ENCODE assay signal across 8 cellular contexts in the genomic region with DNA sequence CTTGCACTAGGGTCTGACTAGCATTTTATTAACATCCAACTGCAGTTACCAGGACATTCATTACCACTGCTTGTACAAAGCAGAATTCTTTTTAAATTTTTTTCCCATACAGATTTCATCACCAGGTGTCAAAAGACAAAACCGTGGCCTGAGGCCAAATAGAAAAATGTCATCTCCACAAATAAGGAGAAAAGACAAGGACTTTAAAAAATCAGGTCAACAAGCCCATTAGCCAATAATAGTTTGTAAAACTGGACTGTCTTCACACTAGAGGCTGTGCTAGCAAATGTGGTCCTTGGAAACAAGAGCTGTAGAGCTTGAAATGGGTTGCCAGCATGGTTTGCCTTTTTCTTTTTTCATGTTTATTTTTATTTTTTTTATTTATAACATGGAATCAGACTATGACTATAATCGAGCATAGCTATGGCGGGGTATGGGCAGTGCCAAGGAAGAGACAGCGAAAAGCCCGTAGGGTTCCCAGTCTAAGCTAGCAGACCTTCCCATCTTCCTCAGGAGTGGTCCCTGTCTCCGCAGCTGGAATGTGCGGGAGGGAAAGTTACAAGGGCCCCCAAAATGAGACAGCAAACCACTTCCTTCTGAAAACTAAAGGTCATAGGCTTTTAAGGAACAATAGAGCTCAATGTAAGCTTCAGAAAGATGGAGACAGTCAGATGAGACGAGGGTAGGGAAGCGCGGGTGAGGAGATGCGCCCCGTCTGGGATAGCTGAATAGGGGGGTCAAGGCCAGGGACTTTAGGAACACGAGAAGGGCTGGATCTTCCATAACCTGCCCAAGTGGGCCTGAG. TPM values are rescaled to one million over a fixed set of nuclear protein-coding genes. Genes with fewer than 3 reads are reported as not detected.
DNase-seq lines count a peak whose midpoint lies in the region; ATAC-seq and TF ChIP-seq lines count a peak whose summit lies in the region.

No MANE protein-coding gene starts in this region.

- H3K27me3 ChIP-seq in HUES64 (ENCODE audit: insufficient read depth, low read length): no peaks in the 10 kb centered on the region
- no peaks in the 10 kb centered on the region for H3K27me3 ChIP-seq in rectal smooth muscle tissue (ENCODE audit: control insufficient read depth, insufficient read depth, low read length)

- no peak for TF ChIP-seq CTCF in glutamatergic neuron (IDR thresholded peaks at IDR 0.05; ENCODE audit: partially characterized antibody, unreplicated experiment)

- peaks cover 13% of the 10 kb centered on the region for H3K27me3 Mint-ChIP-seq in glutamatergic neuron (ENCODE audit: unreplicated experiment)

- peak overlapping the region; percentile 97 for H3K9ac ChIP-seq in HUES64 (ENCODE audit: low read depth, low read length)
- H3K9ac ChIP-seq in rectal smooth muscle tissue (ENCODE audit: low read length): peak overlapping the region; percentile 88

- peaks cover 17% of the 10 kb centered on the region for H3K9me3 Mint-ChIP-seq in glutamatergic neuron (ENCODE audit: unreplicated experiment)

- 2% methylated on average over 13 of the region's 13 CpGs for WGBS in HUES64

- H3K27ac ChIP-seq in HUES64 (ENCODE audit: low read depth, low read length): peak overlapping the region; percentile 96
- peak overlapping the region; percentile 78 for H3K27ac ChIP-seq in rectal smooth muscle tissue (ENCODE audit: low read depth, low read length)

- H3K4me1 Mint-ChIP-seq in glutamatergic neuron (ENCODE audit: low read depth, unreplicated experiment): peaks cover 20% of the 10 kb centered on the region

- ATAC-seq in HG03139 (IDR thresholded peaks at IDR 0.05; ENCODE audit: unreplicated experiment) (no peak), HG03521 (IDR thresholded peaks at IDR 0.05; ENCODE audit: unreplicated experiment) (no peak)

- DNase-seq in CD1c-positive myeloid dendritic cell (ENCODE audit: extremely low spot score) (peak; percentile 35), glutamatergic neuron (no peak)
- DNase-seq in activated T-cell treated with anti-CD3 and anti-CD28 coated beads, Interleukin-2, amount 50 U/mL, for 48 hours: peak; percentile 28 to 30
- DNase-seq in stimulated activated CD4-positive, alpha-beta T cell treated with anti-CD3 and anti-CD28 coated beads, Interleukin-2, amount 100 ng/mL, for 24 hours: no peak

- no peaks in the 10 kb centered on the region for H3K36me3 Mint-ChIP-seq in glutamatergic neuron (ENCODE audit: unreplicated experiment)

- peak overlapping the region; percentile 99 for H3K27ac Mint-ChIP-seq in glutamatergic neuron (ENCODE audit: unreplicated experiment)

- peaks cover 24% of the 10 kb centered on the region for H3K4me1 ChIP-seq in HUES64 (ENCODE audit: insufficient read depth, low read length)
- H3K4me1 ChIP-seq in rectal smooth muscle tissue (ENCODE audit: control insufficient read depth, insufficient read depth, low read length): peaks cover 6% of the 10 kb centered on the region

- peak overlapping the region; percentile 99 for H3K4me3 ChIP-seq in HUES64 (ENCODE audit: low read length)
- peak overlapping the region; percentile 90 for H3K4me3 ChIP-seq in rectal smooth muscle tissue (ENCODE audit: low read length)

- H3K9me3 ChIP-seq in HUES64 (ENCODE audit: insufficient read depth, low read depth, low read length): no peaks in the 10 kb centered on the region

- H3K36me3 ChIP-seq in HUES64 (ENCODE audit: insufficient read depth, low read length) (no peaks in the 10 kb centered on the region), rectal smooth muscle tissue (ENCODE audit: control insufficient read depth, insufficient read depth, low read length) (no peaks in the 10 kb centered on the region)

- peak overlapping the region; percentile 99 for H3K4me3 Mint-ChIP-seq in glutamatergic neuron (ENCODE audit: unreplicated experiment)

RNA-seq across cellular contexts. Expression of gene PTPN9, which starts 1.5 kb away (rescaled TPM):
- polyA plus RNA-seq in HUES64 (2013, experiment 1 of 2): 25.9 TPM
- 26.9 TPM for polyA plus RNA-seq in HUES64 (2013, experiment 2 of 2)
- 138 TPM for total RNA-seq in glutamatergic neuron (ENCODE audit: unreplicated experiment)

RNA-seq across cellular contexts. Expression of gene SNUPN, which starts 47.9 kb away (rescaled TPM):
- polyA plus RNA-seq in HUES64 (2013, experiment 1 of 2): 21.8 TPM
- 20.4 TPM for polyA plus RNA-seq in HUES64 (2013, experiment 2 of 2)
- 15.5 TPM for total RNA-seq in glutamatergic neuron (ENCODE audit: unreplicated experiment)

Comparison
In these comparisons a context has a peak if more than half of its experiments do, and no peak if none do; other contexts are left out.
1. DNase-seq: peak in CD1c-positive myeloid dendritic cell (single experiment) and activated T-cell treated with anti-CD3 and anti-CD28 coated beads, Interleukin-2, amount 50 U/mL, for 48 hours (2 of 2); none in glutamatergic neuron (single experiment) and stimulated activated CD4-positive, alpha-beta T cell treated with anti-CD3 and anti-CD28 coated beads, Interleukin-2, amount 100 ng/mL, for 24 hours (0 of 2).